10 cellular contexts compared by ENCODE assay signal in the genomic region with DNA sequence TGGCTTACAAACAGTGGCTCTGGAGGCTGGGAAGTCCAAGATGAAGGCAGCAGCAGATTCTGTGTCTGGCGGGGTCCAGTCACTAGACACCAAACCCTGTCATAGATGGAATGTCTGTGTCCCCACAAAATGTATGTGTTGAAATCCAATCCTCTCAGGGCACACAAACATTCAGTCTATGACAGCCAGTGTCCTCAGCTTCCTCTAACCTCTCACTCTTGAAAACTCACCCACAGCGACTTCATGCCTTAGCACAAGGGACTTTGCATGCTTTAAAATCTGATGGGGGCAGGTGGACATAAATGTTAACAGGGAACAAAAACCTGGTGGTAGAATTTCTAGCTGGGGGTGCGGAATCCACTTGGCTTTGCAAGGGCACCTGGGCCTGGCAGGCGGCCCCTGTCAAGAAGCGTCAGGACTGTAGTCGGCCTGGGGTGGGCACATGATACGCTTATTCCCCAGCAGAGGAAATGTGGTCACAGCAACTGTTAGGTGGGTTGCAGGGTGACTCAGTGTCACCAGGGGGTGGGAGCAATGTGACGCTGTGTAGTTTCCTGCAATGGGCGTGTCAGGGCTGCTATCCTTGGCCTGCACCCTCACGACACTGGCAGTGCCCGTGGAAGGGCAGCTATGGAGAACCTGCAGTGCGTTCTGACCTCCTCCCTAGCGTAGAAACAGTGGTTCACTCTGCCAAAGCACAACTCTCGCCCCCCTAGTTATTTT. TPM values are rescaled to one million over a fixed set of nuclear protein-coding genes. Genes with fewer than 3 reads are reported as not detected.
DNase-seq lines count a peak whose midpoint lies in the region; ATAC-seq, FAIRE-seq and TF ChIP-seq lines count a peak whose summit lies in the region.
"Had no signal": no experiment of that assay in that cellular context is flagged by ENCODE, and none has a peak within 500 bp of the region (broad histone marks: within the 10 kb centered on the region; RNA-seq: fewer than 3 reads in every experiment).

No MANE protein-coding gene starts in this region.

- H3K9me3 ChIP-seq in BLaER1: no peaks in the 10 kb centered on the region
- H3K9me3 ChIP-seq in pancreas: no peaks in the 10 kb centered on the region
- H3K9me3 ChIP-seq in BE2C: no peaks in the 10 kb centered on the region
- H3K9me3 ChIP-seq: prostate gland had no signal

- DNase-seq in activated gamma-delta T cell treated with Interleukin-2 at 50 U/mL for 16 hours: peak; percentile 87
- DNase-seq in pancreas: no peak
- DNase-seq in HCEC 1CT: no peak
- no peak for DNase-seq in HuH-7 (ENCODE audit: low spot score)
- no peak for DNase-seq in AG08395 (ENCODE audit: low spot score)
- no peak for DNase-seq in BE2C

- H3K27me3 ChIP-seq in BLaER1 (no peaks in the 10 kb centered on the region), pancreas (no peaks in the 10 kb centered on the region), BE2C (no peaks in the 10 kb centered on the region)

- peak overlapping the region; percentile 51 for H3K27ac ChIP-seq in BLaER1
- no peak overlapping the region for H3K27ac ChIP-seq in pancreas
- H3K27ac ChIP-seq: prostate gland, VCaP had no signal

- intact Hi-C loops in pancreas (cut with DNase I): no loop called here

- H3K36me3 ChIP-seq in BLaER1 (no peaks in the 10 kb centered on the region), pancreas (no peaks in the 10 kb centered on the region), BE2C (no peaks in the 10 kb centered on the region)
- H3K36me3 ChIP-seq: prostate gland had no signal

- H3K4me1 ChIP-seq in BLaER1 (peaks cover 55% of the 10 kb centered on the region), pancreas (no peaks in the 10 kb centered on the region), BE2C (no peaks in the 10 kb centered on the region)
- H3K4me1 ChIP-seq: prostate gland had no signal

- H3K9ac ChIP-seq in BLaER1: no peak overlapping the region

- FAIRE-seq in pancreas (lab: Jason Lieb, UNC): no peak

- H3K4me3 ChIP-seq in BLaER1: no peak overlapping the region
- no peak overlapping the region for H3K4me3 ChIP-seq in pancreas
- H3K4me3 ChIP-seq in BE2C (ENCODE audit: low read depth, low read length): no peak overlapping the region
- H3K4me3 ChIP-seq: prostate gland had no signal

- TF ChIP-seq CTCF in pancreas (IDR thresholded peaks at IDR 0.05): no peak
- TF ChIP-seq CTCF in BE2C (IDR thresholded peaks at IDR 0.05; ENCODE audit: low read depth, low read length): no peak

- 78 to 79% methylated on average over 14 of the region's 14 CpGs for WGBS in pancreas, 2 donors

- H3K4me2 ChIP-seq in BLaER1: peak overlapping the region; percentile 84

- ATAC-seq in HG03558 (IDR thresholded peaks at IDR 0.05; ENCODE audit: extremely low read depth, unreplicated experiment) (peak; percentile 41), pancreas (peak in 3 of 4 donors; percentile 30 to 51 (median 44))

- H4K20me1 ChIP-seq in BLaER1: no peaks in the 10 kb centered on the region

RNA-seq across cellular contexts. Expression of gene RIN3, which starts 17.7 kb away (rescaled TPM):
- 1 to 10 TPM; 1.1 to 9.0 (median 2.1) TPM for total RNA-seq in pancreas
- 1 to 10 TPM; 2.2 to 2.9 TPM for polyA plus RNA-seq in pancreas
- polyA plus RNA-seq in BE2C (2012; ENCODE audit: insufficient read depth, insufficient read length, low read depth): not detected
